ENCODE assay signal across 8 cellular contexts in genomic region chr12:57708296-57708695, GRCh38.
"Had no signal": no experiment of that assay in that cellular context is flagged by ENCODE, and none has a peak within 500 bp of the region (broad histone marks: within the 10 kb centered on the region; RNA-seq: fewer than 3 reads in every experiment).

No MANE protein-coding gene starts in this region.

- H3K4me3 ChIP-seq: GM12878 had no signal

- ATAC-seq: GM12878 had no signal

- FAIRE-seq: G401.6, GM12878, GM12891, GM12892, GM18507, GM19239 had no signal

- DNase-seq: GDM1, GF-D8 had no signal
